In the genomic region with DNA sequence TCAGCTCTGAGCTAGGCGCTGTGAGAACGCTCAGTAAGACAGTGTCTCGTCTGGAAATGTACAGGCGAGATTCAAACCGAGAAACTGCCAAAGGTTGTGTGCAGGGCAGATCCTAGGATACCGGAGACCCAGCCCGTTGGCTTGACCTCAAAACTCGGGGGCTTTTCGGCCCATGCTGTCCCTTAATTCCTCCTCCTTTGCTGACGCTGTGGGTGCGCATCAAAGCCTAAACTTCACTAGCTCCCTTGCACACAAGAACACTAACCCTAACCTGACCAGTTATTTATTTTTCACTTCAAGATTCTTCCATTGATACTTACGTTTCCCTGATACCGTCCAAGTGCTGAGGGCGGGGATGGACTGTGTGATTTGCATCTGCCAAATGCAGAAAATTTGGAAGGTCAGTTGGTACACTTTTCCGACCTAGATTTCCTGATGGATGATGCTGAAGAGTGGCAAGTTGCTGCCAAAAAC, we compare ENCODE assay signal across 8 cellular contexts. TPM values are rescaled to one million over a fixed set of nuclear protein-coding genes. Genes with fewer than 3 reads are reported as not detected.
DNase-seq lines count a peak whose midpoint lies in the region; ATAC-seq, FAIRE-seq and TF ChIP-seq lines count a peak whose summit lies in the region.

No MANE protein-coding gene starts in this region.

- H3K4me1 ChIP-seq in K562 (replicated peaks in 1 of 2; ENCODE audit: control insufficient read depth in 2 of 2, insufficient read depth in 2 of 2, low read length in 2 of 2) (peaks cover 15 to 32% of the 10 kb centered on the region in 2 experiments; a peak in 4 of 5 replicates), liver (ENCODE audit: control insufficient read depth in 4 of 4, insufficient read depth in 4 of 4, low read length in 3 of 4) (peaks cover 5 to 27% (median 22%) of the 10 kb centered on the region in 4 donors), upper lobe of left lung (peaks cover 25 to 52% (median 36%) of the 10 kb centered on the region in 4 donors)

- H3K9ac ChIP-seq in K562 (ENCODE audit: insufficient read depth in 1 of 2, low read depth in 2 of 2, low read length in 2 of 2) (peak overlapping the region; percentile 93), liver (ENCODE audit: low read depth in 1 of 2, low read length in 2 of 2) (peak overlapping the region; percentile 63 to 97)

- in situ Hi-C loops in K562 (cut with MboI): no loop called here
- in situ Hi-C loops in GM13977 (cut with MboI; ENCODE audit: low pct_unique_long_range_greater_than_20kb, low sequenced_read_pairs, unreplicated experiment): no loop called here

- H3K4me2 ChIP-seq in K562 (ENCODE audit: insufficient read depth, low read length): peak overlapping the region; percentile 82

- intact Hi-C loops in K562 (cut with micrococcal nuclease): loop anchor here (5.0 to 10.0 kb wide), 4 partner anchors 38 to 270 kb away; a partner anchor contains a TSS

- H3K27ac Mint-ChIP-seq in activated naive CD4-positive, alpha-beta T cell treated with anti-CD3 and anti-CD28 coated beads, Interleukin-2, amount 10 ng/mL, durations not matched to agents 7 days and 5 days: peak overlapping the region; percentile 94

- peak; percentile 35 for FAIRE-seq in K562 (lab: Jason Lieb, UNC)

- no peak for ATAC-seq in K562
- no peak for ATAC-seq in upper lobe of left lung (ENCODE audit: low FRiP score in 2 of 2)
- ATAC-seq in GM21737 (IDR thresholded peaks at IDR 0.05; ENCODE audit: unreplicated experiment): no peak

- H3K4me1 Mint-ChIP-seq in activated naive CD4-positive, alpha-beta T cell treated with anti-CD3 and anti-CD28 coated beads, Interleukin-2, amount 10 ng/mL, durations not matched to agents 7 days and 5 days: peaks cover 58% of the 10 kb centered on the region

- TF ChIP-seq RAD21 in K562 (CRISPR knock-in tag; conservative IDR thresholded peaks at IDR 0.05 in 1 of 2, IDR thresholded peaks at IDR 0.05 in 1 of 2): no peak
- TF ChIP-seq RAD21 in liver (IDR thresholded peaks at IDR 0.05): no peak

- no peaks in the 10 kb centered on the region for H3K27me3 Mint-ChIP-seq in activated naive CD4-positive, alpha-beta T cell treated with anti-CD3 and anti-CD28 coated beads, Interleukin-2, amount 10 ng/mL, durations not matched to agents 7 days and 5 days

- under 1% methylated on average over 15 of the region's 15 CpGs for WGBS in K562 (ENCODE audit: insufficient coverage, low coverage, missing lambda C conversion rate)
- WGBS in liver: 2% methylated on average over 15 of the region's 15 CpGs
- WGBS in upper lobe of left lung, 2 donors: 2 to 3% methylated on average over 15 of the region's 15 CpGs

- POLR2A ChIA-PET in K562 (lab: Yijun Ruan, JAX): interaction anchor here (0.5 to 4.6 kb wide), 19 partner anchors 9 to 385 kb away, joined by 3 to 25 read pairs (median 4); no protein-coding TSS in a partner anchor

- CTCF ChIA-PET in activated naive CD4-positive, alpha-beta T cell treated with anti-CD3 and anti-CD28 coated beads, Interleukin-2, amount 10 ng/mL, durations not matched to agents 7 days and 5 days (lab: Charles Lee): interaction anchor here (0.9 to 4.0 kb wide), 14 partner anchors 9 to 269 kb away, joined by 3 to 25 read pairs (median 4); a partner anchor contains a TSS
- CTCF ChIA-PET in K562 (lab: Yijun Ruan, JAX; ENCODE audit: low intra/inter-chr PET ratio): no interaction called here

- no peak for DNase-seq in activated naive CD4-positive, alpha-beta T cell treated with anti-CD3 and anti-CD28 coated beads, Interleukin-2, amount 10 ng/mL, durations not matched to agents 7 days and 5 days
- DNase-seq in activated naive CD4-positive, alpha-beta T cell treated with Interleukin-2 at 50 U/mL for 16 hours: no peak
- DNase-seq in K562 (ENCODE audit: extremely low read depth in 1 of 4, low spot score in 3 of 4): peak in 1 of 4 experiments; percentile 24
- no peak for DNase-seq in upper lobe of left lung
- no peak for DNase-seq in GM13977 (ENCODE audit: low spot score)
- no peak for DNase-seq in NCI-H1417 (lab: John Stamatoyannopoulos, UW)

- TF ChIP-seq POLR2A in K562 (conservative IDR thresholded peaks at IDR 0.05) (no peak), upper lobe of left lung (IDR thresholded peaks at IDR 0.05) (no peak)

- TSS peak; percentile 64 for BruUV-seq in K562 (replicated peaks; lab: Mats Ljungman, UMichigan)

- H3K36me3 ChIP-seq in K562 (ENCODE audit: control insufficient read depth, insufficient read depth, low read length) (no peaks in the 10 kb centered on the region), liver (ENCODE audit: control insufficient read depth in 4 of 4, insufficient read depth in 3 of 4, low read depth in 1 of 4, low read length in 3 of 4) (no peaks in the 10 kb centered on the region), upper lobe of left lung (no peaks in the 10 kb centered on the region)

- H4K20me1 ChIP-seq in K562 (replicated peaks; ENCODE audit: control insufficient read depth, insufficient read depth, low read length): peaks cover 6% of the 10 kb centered on the region; the same call in 1 of the 2 replicates

- no peaks in the 10 kb centered on the region for H3K9me3 Mint-ChIP-seq in activated naive CD4-positive, alpha-beta T cell treated with anti-CD3 and anti-CD28 coated beads, Interleukin-2, amount 10 ng/mL, durations not matched to agents 7 days and 5 days

- H3K4me3 Mint-ChIP-seq in activated naive CD4-positive, alpha-beta T cell treated with anti-CD3 and anti-CD28 coated beads, Interleukin-2, amount 10 ng/mL, durations not matched to agents 7 days and 5 days: peak overlapping the region; percentile 90

- no peak for TF ChIP-seq CTCF in K562 (IDR thresholded peaks at IDR 0.05 in 2 of 3, conservative IDR thresholded peaks at IDR 0.05 in 1 of 3; ENCODE audit: insufficient read depth in 2 of 3, low read depth in 1 of 3, low read length in 3 of 3)
- TF ChIP-seq CTCF in liver (IDR thresholded peaks at IDR 0.05; ENCODE audit: low read depth, low read length, missing input control): no peak
- TF ChIP-seq CTCF in upper lobe of left lung (IDR thresholded peaks at IDR 0.05): no peak
- TF ChIP-seq CTCF in GM13977 (IDR thresholded peaks at IDR 0.05; ENCODE audit: extremely low read depth, insufficient read depth, missing control alignments): no peak

- TF ChIP-seq EP300 in K562 (IDR thresholded peaks at IDR 0.05; ENCODE audit: low read length) (no peak), upper lobe of left lung (IDR thresholded peaks at IDR 0.05) (no peak)

- H2AFZ ChIP-seq in K562 (ENCODE audit: low read depth, low read length): peak overlapping the region; percentile 99

- peaks cover 43% of the 10 kb centered on the region for H3K79me2 ChIP-seq in K562 (ENCODE audit: control insufficient read depth, insufficient read depth, low read length)

- peak overlapping the region; percentile 99 for H3K27ac ChIP-seq in K562 (ENCODE audit: extremely low read depth, low read depth, low read length)
- H3K27ac ChIP-seq in liver (ENCODE audit: low read depth in 1 of 2, low read length in 2 of 2): peak overlapping the region; percentile 91 to 98
- H3K27ac ChIP-seq in upper lobe of left lung: peak overlapping the region; percentile 96 to 97 (median 96)

- H3K27me3 ChIP-seq in K562 (ENCODE audit: control insufficient read depth in 2 of 2, insufficient read depth in 2 of 2, low read length in 2 of 2) (no peaks in the 10 kb centered on the region), liver (ENCODE audit: control insufficient read depth in 4 of 4, insufficient read depth in 4 of 4, low read length in 3 of 4) (no peaks in the 10 kb centered on the region), upper lobe of left lung (no peaks in the 10 kb centered on the region)

- H3K9me1 ChIP-seq in K562 (ENCODE audit: control insufficient read depth, insufficient read depth, low read length): no peaks in the 10 kb centered on the region

- H3K36me3 Mint-ChIP-seq in activated naive CD4-positive, alpha-beta T cell treated with anti-CD3 and anti-CD28 coated beads, Interleukin-2, amount 10 ng/mL, durations not matched to agents 7 days and 5 days: peaks cover 26% of the 10 kb centered on the region

- H3K9me3 ChIP-seq in K562 (replicated peaks; ENCODE audit: control insufficient read depth, insufficient read depth, low read depth, low read length): no peaks in the 10 kb centered on the region
- no peaks in the 10 kb centered on the region for H3K9me3 ChIP-seq in liver (ENCODE audit: control insufficient read depth in 4 of 4, low read length in 3 of 4)
- no peaks in the 10 kb centered on the region for H3K9me3 ChIP-seq in upper lobe of left lung

- H3K4me3 ChIP-seq in K562 (peak overlapping the region; percentile 79), liver (ENCODE audit: low read depth in 1 of 3, low read length in 3 of 3) (peak overlapping the region; percentile 87 to 96 (median 91)), upper lobe of left lung (peak overlapping the region; percentile 85 to 96 (median 90))

TF ChIP-seq in K562, 482 proteins besides CTCF, POLR2A, EP300 and RAD21 (continues in another document):
- no peak for TF ChIP-seq CBFA2T2 (conservative IDR thresholded peaks at IDR 0.05)
- peak; percentile 62; the same call in 1 of the 2 replicates for TF ChIP-seq ZBTB7A (IDR thresholded peaks at IDR 0.05; ENCODE audit: borderline replicate concordance, control insufficient read depth, low read depth, low read length)

TF ChIP-seq in liver, 16 proteins besides CTCF, POLR2A, EP300 and RAD21 (continues in another document):
- TF ChIP-seq YY1 (IDR thresholded peaks at IDR 0.05) (no peak), NR2F2 (IDR thresholded peaks at IDR 0.05) (no peak)

RNA-seq across cellular contexts. Expression of a gene that starts 1.0 kb away (rescaled TPM):
- 34.4 and 78.8 TPM in 2 replicates for total RNA-seq in K562 (2011; cell fraction: chromatin; rRNA removed; ENCODE audit: low replicate concordance)
- 16.3 and 20.0 TPM in 2 replicates for total RNA-seq in K562 (2011; cell fraction: nucleolus; rRNA removed)
- 38.6 and 69.9 TPM in 2 replicates for total RNA-seq in K562 (2011; cell fraction: nucleoplasm; rRNA removed)
- total RNA-seq in K562 (2014; rRNA removed) (8.3 and 8.9 TPM in 2 replicates), K562 (2014; rRNA removed; fragmentation: Illumina TruSeq; extraction: Trizol) (6.0 and 6.9 TPM in 2 replicates), K562 (2015; rRNA removed; fragmentation: Illumina TruSeq; extraction: Trizol) (5.5 and 6.8 TPM in 2 replicates), K562 (2021) (13.8 and 17.1 TPM in 2 replicates), liver (10 to 100 TPM in 1 of 2 donors, 1 to 10 TPM in 1; 8.8 to 13.7 TPM), upper lobe of left lung (100 to 1,000 TPM in 1 of 6 donors, 10 to 100 TPM in 5; 45.1 to 105 (median 58.8) TPM)
- polyA plus RNA-seq in K562 (2011; rRNA removed) (3.2 and 5.1 TPM in 2 replicates), K562 (2014; fragmentation: Illumina TruSeq; extraction: Trizol) (6.2 and 7.2 TPM in 2 replicates), K562 (2014; fragmentation: Nextera tagmentation; extraction: Ambion mirVana) (1 to 10 TPM in 1 of 2 experiments, under 1 TPM in 1; 0.89 to 2.4 TPM), K562 (2014; rRNA removed) (5.3 and 7.1 TPM in 2 replicates), liver (10 to 100 TPM in 1 of 2 donors, 1 to 10 TPM in 1; 3.9 to 14.3 TPM)
- 2.8 and 3.3 TPM in 2 replicates for polyA plus RNA-seq in K562 (2011; cell fraction: cytosol; rRNA removed)
- 4.5 and 10.2 TPM in 2 replicates for polyA plus RNA-seq in K562 (2011; cell fraction: nucleus; rRNA removed)
- 8.1 and 15.8 TPM in 2 replicates for polyA plus RNA-seq in K562 (2012)
- 10.5 and 18.0 TPM in 2 replicates for polyA minus RNA-seq in K562 (2011; rRNA and poly(A)+ RNA removed)
- 4.7 and 7.4 TPM in 2 replicates for polyA minus RNA-seq in K562 (2011; cell fraction: cytosol; rRNA and poly(A)+ RNA removed)
- 8.7 and 10.9 TPM in 2 replicates for polyA minus RNA-seq in K562 (2011; cell fraction: nucleus; rRNA and poly(A)+ RNA removed)
